In genomic region chr2:233919938-233920337, GRCh38 we compare ENCODE assay signal across 12 cellular contexts. TPM values are rescaled to one million over a fixed set of nuclear protein-coding genes. Genes with fewer than 3 reads are reported as not detected.
DNase-seq lines count a peak whose midpoint lies in the region; ATAC-seq, FAIRE-seq and TF ChIP-seq lines count a peak whose summit lies in the region.
"Had no signal": no experiment of that assay in that cellular context is flagged by ENCODE, and none has a peak within 500 bp of the region (broad histone marks: within the 10 kb centered on the region; RNA-seq: fewer than 3 reads in every experiment).

No MANE protein-coding gene starts in this region.

- intact Hi-C loops in ovary (cut with DNase I) = no loop called here

- no peak overlapping the region for H3K4me3 Mint-ChIP-seq in activated CD8-positive, alpha-beta memory T cell treated with anti-CD3 and anti-CD28 coated beads, Interleukin-2, amount 10 ng/mL, durations not matched to agents 7 days and 5 days

- H3K27me3 Mint-ChIP-seq in activated CD8-positive, alpha-beta memory T cell treated with anti-CD3 and anti-CD28 coated beads, Interleukin-2, amount 10 ng/mL, durations not matched to agents 7 days and 5 days = peaks cover 48% of the 10 kb centered on the region

- no peak for FAIRE-seq in bronchial epithelial cell (lab: Jason Lieb, UNC)
- FAIRE-seq: TTC549 had no signal

- CTCF ChIA-PET in activated CD8-positive, alpha-beta memory T cell treated with anti-CD3 and anti-CD28 coated beads, Interleukin-2, amount 10 ng/mL, durations not matched to agents 7 days and 5 days (lab: Charles Lee) = no interaction called here

- H3K4me3 ChIP-seq in bronchial epithelial cell (ENCODE audit: low read depth, low read length) (no peak overlapping the region), retinal pigment epithelial cell (ENCODE audit: low read length) (no peak overlapping the region), ovary (no peak overlapping the region)
- H3K4me3 ChIP-seq: tibial artery had no signal

- TF ChIP-seq POLR2A in ovary (IDR thresholded peaks at IDR 0.05) = no peak

- H3K4me1 Mint-ChIP-seq in activated CD8-positive, alpha-beta memory T cell treated with anti-CD3 and anti-CD28 coated beads, Interleukin-2, amount 10 ng/mL, durations not matched to agents 7 days and 5 days = peaks cover 10% of the 10 kb centered on the region

- TF ChIP-seq EP300 in ovary (IDR thresholded peaks at IDR 0.05) = no peak

- TF ChIP-seq CTCF in bronchial epithelial cell (IDR thresholded peaks at IDR 0.05; ENCODE audit: insufficient read depth, low read length, severe bottlenecking) (no peak), retinal pigment epithelial cell (conservative IDR thresholded peaks at IDR 0.05; ENCODE audit: low read depth, low read length) (no peak), ovary (IDR thresholded peaks at IDR 0.05) (no peak)

- H3K36me3 ChIP-seq in bronchial epithelial cell (ENCODE audit: control insufficient read depth, insufficient read depth, low read length) (no peaks in the 10 kb centered on the region), ovary (no peaks in the 10 kb centered on the region)
- H3K36me3 ChIP-seq: tibial artery had no signal

- H3K9me3 Mint-ChIP-seq in activated CD8-positive, alpha-beta memory T cell treated with anti-CD3 and anti-CD28 coated beads, Interleukin-2, amount 10 ng/mL, durations not matched to agents 7 days and 5 days (ENCODE audit: low read depth) = no peaks in the 10 kb centered on the region

- peak; percentile 82 for ATAC-seq in activated CD8-positive, alpha-beta memory T cell treated with anti-CD3 and anti-CD28 coated beads, Interleukin-2, amount 10 ng/mL, durations not matched to agents 7 days and 5 days
- ATAC-seq in HG02588 (IDR thresholded peaks at IDR 0.05; ENCODE audit: unreplicated experiment) = no peak

- no peaks in the 10 kb centered on the region for H3K36me3 Mint-ChIP-seq in activated CD8-positive, alpha-beta memory T cell treated with anti-CD3 and anti-CD28 coated beads, Interleukin-2, amount 10 ng/mL, durations not matched to agents 7 days and 5 days

- no peaks in the 10 kb centered on the region for H3K4me1 ChIP-seq in ovary (ENCODE audit: insufficient read depth)
- H3K4me1 ChIP-seq: tibial artery had no signal

- peaks cover 5% of the 10 kb centered on the region for H3K27me3 ChIP-seq in bronchial epithelial cell (ENCODE audit: control insufficient read depth, insufficient read depth, low read length)
- no peaks in the 10 kb centered on the region for H3K27me3 ChIP-seq in ovary

- H3K27ac ChIP-seq in ovary = no peak overlapping the region
- H3K27ac ChIP-seq: tibial artery had no signal

- DNase-seq in activated CD8-positive, alpha-beta memory T cell treated with anti-CD3 and anti-CD28 coated beads, Interleukin-2, amount 10 ng/mL, durations not matched to agents 7 days and 5 days = peak; percentile 59
- DNase-seq in activated CD8-positive, alpha-beta memory T cell treated with anti-CD3 and anti-CD28 coated beads for 24 hours = no peak
- peak; percentile 40 for DNase-seq in NCI-H460 (ENCODE audit: extremely low read depth, low read depth)
- DNase-seq in bronchial epithelial cell (ENCODE audit: low read depth) = peak; percentile 82
- DNase-seq in retinal pigment epithelial cell (ENCODE audit: low read depth) = peak; percentile 13
- DNase-seq in ecto neural progenitor cell (ENCODE audit: low spot score) = no peak
- no peak for DNase-seq in ovary
- DNase-seq: NCI-H2171 treated with DMSO at 0.1 percent for 48 hours, Right ventricle myocardium superior, tibial artery had no signal

- H3K27ac Mint-ChIP-seq in activated CD8-positive, alpha-beta memory T cell treated with anti-CD3 and anti-CD28 coated beads, Interleukin-2, amount 10 ng/mL, durations not matched to agents 7 days and 5 days = peak overlapping the region; percentile 38

- 79 to 87% (median 81%) methylated on average over 3 of the region's 3 CpGs for WGBS in ovary, 3 donors

- H3K9me3 ChIP-seq in ovary = no peaks in the 10 kb centered on the region
- H3K9me3 ChIP-seq: tibial artery had no signal

RNA-seq across cellular contexts. Expression of gene TRPM8, which starts 2.8 kb away (rescaled TPM):
- not detected for total RNA-seq in activated CD8-positive, alpha-beta memory T cell treated with anti-CD3 and anti-CD28 coated beads, Interleukin-2, amount 10 ng/mL, durations not matched to agents 7 days and 5 days
- total RNA-seq in NCI-H460 (2014; rRNA removed; shearing (Covaris generic)) = not detected in 2 replicates
- 0.11 and 0.96 TPM in 2 replicates for polyA plus RNA-seq in NCI-H460 (2014; cell fraction: nucleus; rRNA removed)
- not detected in 2 replicates for total RNA-seq in bronchial epithelial cell
- total RNA-seq in ovary = under 1 TPM in 1 of 7 donors, not detected in 6; 0.92 TPM
- not detected for polyA plus RNA-seq in ovary
- total RNA-seq: Right ventricle myocardium superior had no signal

Comparison
In these comparisons a context has a peak if more than half of its experiments do, and no peak if none do; other contexts are left out.
1. DNase-seq: peak in activated CD8-positive, alpha-beta memory T cell treated with anti-CD3 and anti-CD28 coated beads, Interleukin-2, amount 10 ng/mL, durations not matched to agents 7 days and 5 days (single experiment), NCI-H460 (single experiment), bronchial epithelial cell (single experiment) and retinal pigment epithelial cell (single experiment); none in activated CD8-positive, alpha-beta memory T cell treated with anti-CD3 and anti-CD28 coated beads for 24 hours (single experiment), ecto neural progenitor cell (single experiment) and ovary (0 of 5).